In genomic region chr9:77422969-77423368, GRCh38 we compare ENCODE assay signal across 11 cellular contexts.
"Had no signal": no experiment of that assay in that cellular context is flagged by ENCODE, and none has a peak within 500 bp of the region (broad histone marks: within the 10 kb centered on the region; RNA-seq: fewer than 3 reads in every experiment).

No MANE protein-coding gene starts in this region.

- ATAC-seq: GM23338, HCT116 had no signal

- H3K9ac ChIP-seq: GM23248 had no signal

- H3K4me2 ChIP-seq: GM23338 had no signal

- H3K4me1 ChIP-seq: HAP-1 had no signal

- FAIRE-seq: H1, H54 had no signal

- H3K36me3 ChIP-seq: HAP-1 had no signal

- DNase-seq: GM23248, GOT3, H7, H9, HCEC 1CT, HFFc6 had no signal

- H3K4me3 ChIP-seq: GM23248, GM23338, HAP-1 had no signal

- H3K9me3 ChIP-seq: HAP-1 had no signal

- H2AFZ ChIP-seq: GM23248, GM23338 had no signal

- H3K27ac ChIP-seq: GM23248 had no signal
